Comparison of ENCODE assay signal across 31 cellular contexts in the genomic region with DNA sequence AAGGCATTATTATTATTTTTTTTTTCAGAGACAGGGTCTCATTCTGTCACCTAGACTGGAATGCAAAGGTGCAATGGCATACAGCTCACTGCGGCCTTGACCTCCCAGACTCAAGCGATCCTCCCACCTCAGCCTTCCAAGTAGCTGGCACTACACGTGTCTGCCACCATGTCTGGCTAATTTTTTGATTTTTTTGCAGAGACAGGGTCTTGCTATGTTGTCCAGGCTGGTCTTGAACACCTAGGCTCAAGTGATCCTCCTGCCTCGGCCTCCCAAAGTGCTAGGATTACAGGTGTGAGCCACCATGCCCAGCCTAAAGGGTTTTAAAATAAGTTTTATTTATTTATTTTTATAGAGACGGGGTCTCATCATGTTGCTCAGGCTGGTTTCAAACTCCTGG. TPM values are rescaled to one million over a fixed set of nuclear protein-coding genes. Genes with fewer than 3 reads are reported as not detected.
"Had no signal": no experiment of that assay in that cellular context is flagged by ENCODE, and none has a peak within 500 bp of the region (broad histone marks: within the 10 kb centered on the region; RNA-seq: fewer than 3 reads in every experiment).

No MANE protein-coding gene starts in this region.

- ATAC-seq: Panc1 had no signal

- H3K4me3 ChIP-seq: MG63, SJCRH30, SK-N-MC had no signal

- H3K4me3 Mint-ChIP-seq: activated CD8-positive, alpha-beta T cell treated with anti-CD3 and anti-CD28 coated beads, Interleukin-2, amount 10 ng/mL, durations not matched to agents 7 days and 5 days; activated naive CD8-positive, alpha-beta T cell treated with anti-CD3 and anti-CD28 coated beads for 36 hours; T-helper 2 cell treated with Interferon-gamma antibody and Interleukin-4, amounts not matched to agents 5 μg/mL and 100 μg/mL, for 36 hours had no signal

- H3K27ac ChIP-seq: brain microvascular endothelial cell, SJCRH30, SK-N-MC had no signal

- FAIRE-seq: TTC549 had no signal

- H3K9me3 Mint-ChIP-seq: activated naive CD8-positive, alpha-beta T cell treated with anti-CD3 and anti-CD28 coated beads for 36 hours; activated T-helper 17 cell treated with anti-CD3 and anti-CD28 coated beads, Interleukin-2, amount 50 U/mL, for 72 hours; T-helper 2 cell treated with Interferon-gamma antibody and Interleukin-4, amounts not matched to agents 5 μg/mL and 100 μg/mL, for 36 hours had no signal

- H3K4me1 Mint-ChIP-seq: activated naive CD8-positive, alpha-beta T cell treated with anti-CD3 and anti-CD28 coated beads for 36 hours; activated T-helper 17 cell treated with anti-CD3 and anti-CD28 coated beads, Interleukin-2, amount 50 U/mL, for 72 hours had no signal

- H3K27me3 Mint-ChIP-seq: activated naive CD8-positive, alpha-beta T cell treated with anti-CD3 and anti-CD28 coated beads for 36 hours; activated T-helper 17 cell treated with anti-CD3 and anti-CD28 coated beads, Interleukin-2, amount 50 U/mL, for 72 hours had no signal

- H3K27me3 ChIP-seq: brain microvascular endothelial cell, MG63, SJCRH30 had no signal

- H3K4me1 ChIP-seq: SJCRH30 had no signal

- H3K27ac Mint-ChIP-seq: activated naive CD8-positive, alpha-beta T cell treated with anti-CD3 and anti-CD28 coated beads for 36 hours; activated T-helper 17 cell treated with anti-CD3 and anti-CD28 coated beads, Interleukin-2, amount 50 U/mL, for 72 hours; T-helper 2 cell treated with Interferon-gamma antibody and Interleukin-4, amounts not matched to agents 5 μg/mL and 100 μg/mL, for 36 hours had no signal

- DNase-seq: activated CD4-positive, alpha-beta T cell treated with anti-CD3 and anti-CD28 coated beads for 4 hours; activated CD4-positive, alpha-beta T cell treated with anti-CD3 and anti-CD28 coated beads, Interleukin-2, amount 50 U/mL, for 1 hour; activated CD4-positive, CD25-positive, alpha-beta regulatory T cell treated with anti-CD3 and anti-CD28 coated beads, Interleukin-2, amount 50 U/mL, for 72 hours; activated CD8-positive, alpha-beta memory T cell treated with anti-CD3 and anti-CD28 coated beads, Interleukin-2, amount 50 U/mL, for 4 hours; activated CD8-positive, alpha-beta T cell treated with anti-CD3 and anti-CD28 coated beads, Interleukin-2, amount 10 ng/mL, durations not matched to agents 7 days and 5 days; activated effector memory CD4-positive, alpha-beta T cell treated with anti-CD3 and anti-CD28 coated beads, Interleukin-2, amount 50 U/mL, for 16 hours; activated naive CD4-positive, alpha-beta T cell; activated naive CD4-positive, alpha-beta T cell treated with anti-CD3 and anti-CD28 coated beads, Interleukin-2, amount 50 U/mL, for 16 hours; activated naive CD8-positive, alpha-beta T cell treated with anti-CD3 and anti-CD28 coated beads for 36 hours; activated T-cell treated with anti-CD3 and anti-CD28 coated beads, Interleukin-2, amount 50 U/mL, for 48 hours; amniotic stem cell; aorta; brain microvascular endothelial cell; central memory CD4-positive, alpha-beta T cell; Kasumi-1; KG1; MG63; NCI-H1048; NCI-H1105 treated with DMSO at 0.1 percent for 48 hours; NCI-H1436; NCI-H1694 treated with DMSO at 0.1 percent for 48 hours; NCI-H2029; NCI-H345; NCI-H524 treated with DMSO at 0.1 percent for 48 hours; SHP77; SJCRH30 had no signal

- H3K9me3 ChIP-seq: MG63, SJCRH30 had no signal

RNA-seq across cellular contexts. Expression of gene AP1S3, which starts 45.3 kb away (rescaled TPM):
- total RNA-seq: SJCRH30 had no signal
